17 cellular contexts compared by ENCODE assay signal in genomic region chr7:2774280-2774679, GRCh38.
DNase-seq lines count a peak whose midpoint lies in the region; ATAC-seq, FAIRE-seq and TF ChIP-seq lines count a peak whose summit lies in the region.
"Had no signal": no experiment of that assay in that cellular context is flagged by ENCODE, and none has a peak within 500 bp of the region (broad histone marks: within the 10 kb centered on the region; RNA-seq: fewer than 3 reads in every experiment).

No MANE protein-coding gene starts in this region.

- DNase-seq in activated T-cell treated with anti-CD3 and anti-CD28 coated beads, Interleukin-2, amount 50 U/mL, for 72 hours, result no peak
- no peak for DNase-seq in activated T-cell treated with anti-CD3 and anti-CD28 coated beads, Interleukin-2, amount 50 U/mL, for 1 hour
- DNase-seq in urothelium cell line (ENCODE audit: low spot score), result no peak
- no peak for DNase-seq in activated CD8-positive, alpha-beta memory T cell treated with anti-CD3 and anti-CD28 coated beads, Interleukin-2, amount 50 U/mL, for 48 hours
- no peak for DNase-seq in uterus
- no peak for DNase-seq in occipital lobe (lab: John Stamatoyannopoulos, UW)
- DNase-seq: CD4-positive, CD25-positive, alpha-beta regulatory T cell; DMS79 treated with DMSO at 0.1 percent for 48 hours; GDM1; GOT3; KBM-7; NCI-H1092; NCI-H446 had no signal

- peak overlapping the region; percentile 48 for H3K27ac Mint-ChIP-seq in activated T-cell treated with anti-CD3 and anti-CD28 coated beads, Interleukin-2, amount 50 U/mL, for 72 hours

- no peak overlapping the region for H3K9ac ChIP-seq in muscle layer of colon (ENCODE audit: low read length)

- H3K9me3 Mint-ChIP-seq in activated T-cell treated with anti-CD3 and anti-CD28 coated beads, Interleukin-2, amount 50 U/mL, for 72 hours, result no peaks in the 10 kb centered on the region

- ATAC-seq in activated T-cell treated with anti-CD3 and anti-CD28 coated beads, Interleukin-2, amount 50 U/mL, for 72 hours (replicated peaks in 1 of 2), result no peak
- ATAC-seq: A549 had no signal

- TF ChIP-seq POLR2A in uterus (IDR thresholded peaks at IDR 0.05), result no peak

- intact Hi-C loops in uterus (cut with DNase I; ENCODE audit: low total_unique reads), result no loop called here

- H3K4me3 Mint-ChIP-seq in activated T-cell treated with anti-CD3 and anti-CD28 coated beads, Interleukin-2, amount 50 U/mL, for 72 hours, result peak overlapping the region in 1 of 2 donors; percentile 29

- no peak overlapping the region for H3K4me3 ChIP-seq in muscle layer of colon (ENCODE audit: low read depth in 1 of 2, low read length in 2 of 2)
- H3K4me3 ChIP-seq in uterus, result no peak overlapping the region
- H3K4me3 ChIP-seq: A549 had no signal

- H3K36me3 ChIP-seq in muscle layer of colon (ENCODE audit: insufficient read depth, low read length), result no peaks in the 10 kb centered on the region
- H3K36me3 ChIP-seq in uterus, result no peaks in the 10 kb centered on the region

- peaks cover 75% of the 10 kb centered on the region for H3K4me1 Mint-ChIP-seq in activated T-cell treated with anti-CD3 and anti-CD28 coated beads, Interleukin-2, amount 50 U/mL, for 72 hours (ENCODE audit: low read depth)

- H3K27me3 ChIP-seq in muscle layer of colon (ENCODE audit: control insufficient read depth in 1 of 2, insufficient read depth in 2 of 2, low read length in 2 of 2), result no peaks in the 10 kb centered on the region
- H3K27me3 ChIP-seq in uterus, result no peaks in the 10 kb centered on the region

- TF ChIP-seq CTCF in VCaP (conservative IDR thresholded peaks at IDR 0.05), result no peak
- TF ChIP-seq CTCF in uterus (IDR thresholded peaks at IDR 0.05), result no peak

- peaks cover 11 to 15% of the 10 kb centered on the region in 2 donors for H3K36me3 Mint-ChIP-seq in activated T-cell treated with anti-CD3 and anti-CD28 coated beads, Interleukin-2, amount 50 U/mL, for 72 hours (ENCODE audit: insufficient read depth in 2 of 2)

- peak overlapping the region; percentile 72 for H3K27ac ChIP-seq in VCaP
- peak overlapping the region; percentile 12 for H3K27ac ChIP-seq in muscle layer of colon (ENCODE audit: low read depth, low read length)
- no peak overlapping the region for H3K27ac ChIP-seq in uterus
- H3K27ac ChIP-seq: A549 had no signal

- no peaks in the 10 kb centered on the region for H3K27me3 Mint-ChIP-seq in activated T-cell treated with anti-CD3 and anti-CD28 coated beads, Interleukin-2, amount 50 U/mL, for 72 hours (ENCODE audit: low read depth)
- H3K27me3 Mint-ChIP-seq: CD4-positive, CD25-positive, alpha-beta regulatory T cell had no signal

- peaks cover 32% of the 10 kb centered on the region for H3K4me1 ChIP-seq in muscle layer of colon (ENCODE audit: insufficient read depth, low read length)
- peaks cover 0 to 6% of the 10 kb centered on the region in 2 donors for H3K4me1 ChIP-seq in uterus

- FAIRE-seq in urothelium cell line (lab: Jason Lieb, UNC), result peak; percentile 72
- FAIRE-seq: A549, D721Med had no signal

- H3K9me3 ChIP-seq in muscle layer of colon (ENCODE audit: low read length) (no peaks in the 10 kb centered on the region), uterus (no peaks in the 10 kb centered on the region)
- H3K9me3 ChIP-seq: A549 had no signal

Comparison
In these comparisons a context has a peak if more than half of its experiments do, and no peak if none do; other contexts are left out.
1. H3K27ac ChIP-seq: peak in VCaP (single experiment) and muscle layer of colon (single experiment); none in uterus (0 of 2).